In genomic region chr12:4034926-4035325, GRCh38 we compare ENCODE assay signal across 17 cellular contexts.
"Had no signal": no experiment of that assay in that cellular context is flagged by ENCODE, and none has a peak within 500 bp of the region (broad histone marks: within the 10 kb centered on the region; RNA-seq: fewer than 3 reads in every experiment).

No MANE protein-coding gene starts in this region.

- H3K4me3 ChIP-seq: ascending aorta, tibial nerve had no signal

- H3K27me3 ChIP-seq: ascending aorta, tibial nerve had no signal

- H3K9me3 ChIP-seq: ascending aorta, tibial nerve had no signal

- DNase-seq: activated CD4-positive, alpha-beta T cell treated with anti-CD3 and anti-CD28 coated beads for 36 hours; activated CD8-positive, alpha-beta memory T cell treated with anti-CD3 and anti-CD28 coated beads, Interleukin-2, amount 50 U/mL, for 4 hours; activated CD8-positive, alpha-beta T cell treated with anti-CD3 and anti-CD28 coated beads for 36 hours; activated gamma-delta T cell treated with Interleukin-2 at 50 U/mL for 16 hours; activated naive CD8-positive, alpha-beta T cell treated with anti-CD3 and anti-CD28 coated beads for 36 hours; activated T-cell treated with anti-CD3 and anti-CD28 coated beads, Interleukin-2, amount 50 U/mL, for 72 hours; hypothalamus; kidney glomerular epithelial cell; midbrain; naive thymus-derived CD4-positive, alpha-beta T cell; right cardiac atrium; stimulated activated CD4-positive, alpha-beta T cell treated with anti-CD3 and anti-CD28 coated beads, Interleukin-1b, Interleukin-23, amount 100 ng/mL, for 48 hours; stimulated activated naive B cell treated with anti-CD40 and anti-IgM and Interleukin-4, amounts not matched to agents 10 μg/mL and 1 μg/mL and 100 μg/mL, for 72 hours; T-helper 1 cell had no signal

- H3K36me3 ChIP-seq: ascending aorta, tibial nerve had no signal

- H3K27ac ChIP-seq: ascending aorta, tibial nerve, VCaP had no signal
